In the genomic region with DNA sequence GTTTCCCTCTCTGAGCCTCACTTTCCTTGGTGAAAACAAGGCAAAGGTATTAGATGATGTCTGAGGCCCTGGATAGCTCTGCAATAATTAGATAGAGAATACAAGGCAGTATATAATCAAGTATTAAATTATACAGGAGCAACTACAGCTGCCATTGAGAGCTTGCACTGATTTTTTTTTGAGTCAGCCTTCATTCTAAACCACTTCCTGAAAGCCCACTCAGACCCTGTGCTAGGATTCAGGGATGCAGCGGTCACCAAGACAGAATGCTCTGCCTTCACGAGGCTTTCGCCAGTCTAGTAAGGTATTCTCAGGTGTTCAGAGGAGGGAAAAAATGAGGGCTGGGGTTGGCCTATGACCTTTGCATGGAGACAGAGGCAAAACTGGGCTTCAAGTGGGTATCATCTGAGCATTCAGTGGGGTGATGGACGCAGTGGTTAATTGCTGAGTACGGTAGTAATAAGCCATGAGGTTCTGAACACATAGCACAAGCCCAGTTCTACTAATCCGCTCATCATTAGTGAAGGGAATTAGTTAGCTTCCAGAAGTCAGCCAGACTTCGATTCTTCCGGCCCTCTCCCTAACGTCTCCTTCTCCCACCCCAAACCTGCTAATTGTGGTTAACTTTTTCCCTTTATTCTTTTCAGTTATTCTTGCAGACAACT, we compare ENCODE assay signal across 8 cellular contexts. TPM values are rescaled to one million over a fixed set of nuclear protein-coding genes. Genes with fewer than 3 reads are reported as not detected.
DNase-seq lines count a peak whose midpoint lies in the region; ATAC-seq and TF ChIP-seq lines count a peak whose summit lies in the region.

No MANE protein-coding gene starts in this region.

- no peak for TF ChIP-seq POLR2A in testis (IDR thresholded peaks at IDR 0.05)

- DNase-seq in activated CD8-positive, alpha-beta memory T cell treated with anti-CD3 and anti-CD28 coated beads, Interleukin-2, amount 10 ng/mL, durations not matched to agents 7 days and 5 days: no peak
- DNase-seq in activated CD8-positive, alpha-beta memory T cell treated with anti-CD3 and anti-CD28 coated beads for 24 hours: no peak
- DNase-seq in activated CD8-positive, alpha-beta T cell treated with anti-CD3 and anti-CD28 coated beads, Interleukin-2, amount 10 ng/mL, durations not matched to agents 7 days and 5 days: no peak
- DNase-seq in left lung (no peak), testis (no peak), MM.1S (no peak)
- no peak for DNase-seq in stimulated activated CD4-positive, alpha-beta T cell treated with anti-CD3 and anti-CD28 coated beads, Interleukin-2, amount 100 ng/mL, for 24 hours

- POLR2A ChIA-PET in activated CD8-positive, alpha-beta T cell treated with anti-CD3 and anti-CD28 coated beads, Interleukin-2, amount 10 ng/mL, durations not matched to agents 7 days and 5 days (lab: Charles Lee): interaction anchor here (4.5 kb wide), 1 partner anchor 14 kb away, joined by 25 read pairs; no protein-coding TSS in a partner anchor

- peak overlapping the region; percentile 97 for H3K4me3 Mint-ChIP-seq in activated CD8-positive, alpha-beta memory T cell treated with anti-CD3 and anti-CD28 coated beads, Interleukin-2, amount 10 ng/mL, durations not matched to agents 7 days and 5 days
- peak overlapping the region; percentile 91 for H3K4me3 Mint-ChIP-seq in activated CD8-positive, alpha-beta T cell treated with anti-CD3 and anti-CD28 coated beads, Interleukin-2, amount 10 ng/mL, durations not matched to agents 7 days and 5 days

- peaks cover 25% of the 10 kb centered on the region for H3K36me3 Mint-ChIP-seq in activated CD8-positive, alpha-beta memory T cell treated with anti-CD3 and anti-CD28 coated beads, Interleukin-2, amount 10 ng/mL, durations not matched to agents 7 days and 5 days
- peaks cover 39% of the 10 kb centered on the region for H3K36me3 Mint-ChIP-seq in activated CD8-positive, alpha-beta T cell treated with anti-CD3 and anti-CD28 coated beads, Interleukin-2, amount 10 ng/mL, durations not matched to agents 7 days and 5 days (ENCODE audit: low read depth)

- CTCF ChIA-PET in activated CD8-positive, alpha-beta memory T cell treated with anti-CD3 and anti-CD28 coated beads, Interleukin-2, amount 10 ng/mL, durations not matched to agents 7 days and 5 days (lab: Charles Lee): interaction anchor here (1.1 to 2.9 kb wide), 4 partner anchors 11 to 207 kb away, joined by 3 to 18 read pairs (median 4); partner anchors contain the start of gene TAMM41
- CTCF ChIA-PET in activated CD8-positive, alpha-beta T cell treated with anti-CD3 and anti-CD28 coated beads, Interleukin-2, amount 10 ng/mL, durations not matched to agents 7 days and 5 days (lab: Charles Lee): interaction anchor here (3.2 kb wide), 1 partner anchor 14 kb away, joined by 14 read pairs; no protein-coding TSS in a partner anchor

- peak overlapping the region; percentile 60 for H3K27ac Mint-ChIP-seq in activated CD8-positive, alpha-beta memory T cell treated with anti-CD3 and anti-CD28 coated beads, Interleukin-2, amount 10 ng/mL, durations not matched to agents 7 days and 5 days
- peak overlapping the region; percentile 58 for H3K27ac Mint-ChIP-seq in activated CD8-positive, alpha-beta T cell treated with anti-CD3 and anti-CD28 coated beads, Interleukin-2, amount 10 ng/mL, durations not matched to agents 7 days and 5 days

- no peak overlapping the region for H3K4me2 ChIP-seq in MM.1S (ENCODE audit: low read depth, low read length)

- no peak overlapping the region for H2AFZ ChIP-seq in MM.1S (ENCODE audit: low read length)

- no peak overlapping the region for H3K9ac ChIP-seq in MM.1S (ENCODE audit: low read length)

- H3F3A ChIP-seq in MM.1S (ENCODE audit: insufficient read depth, low read length): peaks cover 25% of the 10 kb centered on the region

- WGBS in testis, 2 donors: 67 to 78% methylated on average over 9 of the region's 9 CpGs

- no peak for ATAC-seq in activated CD8-positive, alpha-beta memory T cell treated with anti-CD3 and anti-CD28 coated beads, Interleukin-2, amount 10 ng/mL, durations not matched to agents 7 days and 5 days
- ATAC-seq in activated CD8-positive, alpha-beta T cell treated with anti-CD3 and anti-CD28 coated beads, Interleukin-2, amount 10 ng/mL, durations not matched to agents 7 days and 5 days: no peak
- no peak for ATAC-seq in left lung
- no peak for ATAC-seq in GM18519 (IDR thresholded peaks at IDR 0.05; ENCODE audit: low FRiP score, unreplicated experiment)

- no peaks in the 10 kb centered on the region for H3K9me3 Mint-ChIP-seq in activated CD8-positive, alpha-beta memory T cell treated with anti-CD3 and anti-CD28 coated beads, Interleukin-2, amount 10 ng/mL, durations not matched to agents 7 days and 5 days (ENCODE audit: low read depth)
- no peaks in the 10 kb centered on the region for H3K9me3 Mint-ChIP-seq in activated CD8-positive, alpha-beta T cell treated with anti-CD3 and anti-CD28 coated beads, Interleukin-2, amount 10 ng/mL, durations not matched to agents 7 days and 5 days (ENCODE audit: insufficient read depth)

- H3K4me1 ChIP-seq in left lung (peaks cover 28 to 70% of the 10 kb centered on the region in 2 donors), testis (peaks cover 64% of the 10 kb centered on the region), MM.1S (ENCODE audit: low read length) (peaks cover 4% of the 10 kb centered on the region; the same call in 1 of the 2 replicates)

- H3K27ac ChIP-seq in left lung: peak overlapping the region; percentile 28 to 97
- peak overlapping the region; percentile 81 to 95 for H3K27ac ChIP-seq in testis
- no peak overlapping the region for H3K27ac ChIP-seq in MM.1S (ENCODE audit: low read length)

- intact Hi-C loops in left lung (cut with DNase I) (no loop called here), testis (cut with DNase I; ENCODE audit: low total_unique reads) (loop anchor here (5.0 kb wide), 1 partner anchor 53 kb away; no protein-coding TSS in a partner anchor)

- H3K9me2 ChIP-seq in MM.1S (replicated peaks; ENCODE audit: insufficient read depth, low read length): no peaks in the 10 kb centered on the region

- peaks cover 79% of the 10 kb centered on the region for H3K79me2 ChIP-seq in MM.1S (ENCODE audit: low read length)

- TF ChIP-seq CTCF in left lung (IDR thresholded peaks at IDR 0.05) (no peak), testis (IDR thresholded peaks at IDR 0.05) (no peak), MM.1S (IDR thresholded peaks at IDR 0.05; ENCODE audit: low read length) (no peak)

- H3K27me3 ChIP-seq in left lung (no peaks in the 10 kb centered on the region), testis (no peaks in the 10 kb centered on the region), MM.1S (replicated peaks; ENCODE audit: insufficient read depth, low read length) (no peaks in the 10 kb centered on the region)

- H4K20me1 ChIP-seq in MM.1S (ENCODE audit: insufficient read depth, low read length): no peaks in the 10 kb centered on the region

- H3K9me3 ChIP-seq in left lung (no peaks in the 10 kb centered on the region), testis (no peaks in the 10 kb centered on the region), MM.1S (replicated peaks; ENCODE audit: insufficient read depth, low read length) (no peaks in the 10 kb centered on the region)

- no peaks in the 10 kb centered on the region for H3K36me3 ChIP-seq in left lung
- H3K36me3 ChIP-seq in testis (ENCODE audit: low read depth, missing control alignments): no peaks in the 10 kb centered on the region
- H3K36me3 ChIP-seq in MM.1S (replicated peaks; ENCODE audit: insufficient read depth, low read length): no peaks in the 10 kb centered on the region

- H3K27me3 Mint-ChIP-seq in activated CD8-positive, alpha-beta memory T cell treated with anti-CD3 and anti-CD28 coated beads, Interleukin-2, amount 10 ng/mL, durations not matched to agents 7 days and 5 days: no peaks in the 10 kb centered on the region
- H3K27me3 Mint-ChIP-seq in activated CD8-positive, alpha-beta T cell treated with anti-CD3 and anti-CD28 coated beads, Interleukin-2, amount 10 ng/mL, durations not matched to agents 7 days and 5 days (ENCODE audit: low read depth): no peaks in the 10 kb centered on the region

- H3K4me1 Mint-ChIP-seq in activated CD8-positive, alpha-beta memory T cell treated with anti-CD3 and anti-CD28 coated beads, Interleukin-2, amount 10 ng/mL, durations not matched to agents 7 days and 5 days: peaks cover 62% of the 10 kb centered on the region
- peaks cover 68% of the 10 kb centered on the region for H3K4me1 Mint-ChIP-seq in activated CD8-positive, alpha-beta T cell treated with anti-CD3 and anti-CD28 coated beads, Interleukin-2, amount 10 ng/mL, durations not matched to agents 7 days and 5 days (ENCODE audit: low read depth)

- H3K4me3 ChIP-seq in left lung (no peak overlapping the region), testis (no peak overlapping the region), MM.1S (ENCODE audit: low read length) (no peak overlapping the region)

RNA-seq across cellular contexts. Expression of gene VGLL4, which starts 3.6 kb away (rescaled TPM):
- 10 to 100 TPM; 45.3 to 53.2 TPM for total RNA-seq in activated CD8-positive, alpha-beta memory T cell treated with anti-CD3 and anti-CD28 coated beads, Interleukin-2, amount 10 ng/mL, durations not matched to agents 7 days and 5 days
- total RNA-seq in activated CD8-positive, alpha-beta T cell treated with anti-CD3 and anti-CD28 coated beads, Interleukin-2, amount 10 ng/mL, durations not matched to agents 7 days and 5 days: 10 to 100 TPM; 37.1 TPM
- 10 to 100 TPM; 40.2 to 54.5 TPM for total RNA-seq in left lung
- 100 to 1,000 TPM; 169 to 209 TPM for total RNA-seq in testis
- polyA plus RNA-seq in testis (ENCODE audit: insufficient read depth, low read depth, low replicate concordance): 72.9 TPM
